In genomic region chr4:99934891-99935290, GRCh38 we compare ENCODE assay signal across 1 cellular context.
A peak's percentile ranks its signal among the peaks of the same experiment; 100 is the strongest.
TF ChIP-seq lines count a peak whose summit lies in the region.

No MANE protein-coding gene starts in this region.

TF ChIP-seq in GM12878, 131 proteins besides CTCF, POLR2A, EP300 and RAD21:
- TF ChIP-seq RELB (IDR thresholded peaks at IDR 0.05; ENCODE audit: low read depth) (peak; percentile 59; the same call in 1 of the 2 replicates), NBN (IDR thresholded peaks at IDR 0.05) (0 out of 2 replicates have a peak, but pooled peaks have one; percentile 18), EED (IDR thresholded peaks at IDR 0.05; ENCODE audit: low read depth) (no peak), RBBP5 (conservative IDR thresholded peaks at IDR 0.05) (no peak), NRF1 (conservative IDR thresholded peaks at IDR 0.05; ENCODE audit: low read depth, low read length) (no peak)
TF ChIP-seq in GM12878: peak in this region for 2.
